ENCODE assay signal across 26 cellular contexts in the genomic region with DNA sequence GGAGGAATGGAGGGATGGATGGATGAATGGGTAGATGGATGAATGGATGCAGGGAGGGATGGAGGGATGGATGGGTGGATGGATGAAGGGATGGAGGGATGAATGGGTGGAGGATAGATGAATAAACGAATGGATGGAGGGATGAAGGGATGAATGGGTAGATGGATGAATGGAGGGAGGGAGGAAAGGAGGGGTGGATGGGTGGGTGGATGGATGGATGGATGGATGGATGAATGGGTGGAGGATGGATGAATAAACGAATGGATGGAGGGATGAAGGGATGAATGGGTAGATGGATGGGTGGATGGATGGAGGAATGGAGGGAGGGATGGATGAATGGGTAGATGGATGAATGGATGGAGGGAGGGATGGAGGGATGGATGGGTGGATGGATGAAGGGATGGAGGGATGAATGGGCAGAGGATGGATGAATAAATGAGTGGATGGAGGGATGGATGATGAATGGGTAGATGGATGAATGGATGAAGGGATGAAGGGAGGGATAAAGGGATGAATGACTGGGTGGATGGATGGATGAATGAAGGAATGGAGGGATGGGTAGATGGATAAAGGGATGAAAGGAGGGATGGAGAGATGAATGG.
"Had no signal": no experiment of that assay in that cellular context is flagged by ENCODE, and none has a peak within 500 bp of the region (broad histone marks: within the 10 kb centered on the region; RNA-seq: fewer than 3 reads in every experiment).

No MANE protein-coding gene starts in this region.

- H3K4me3 ChIP-seq: left lung, lung, mucosa of descending colon, ovary, prostate gland, skin epidermis, suprapubic skin, thoracic aorta, tibial artery, upper lobe of right lung had no signal

- DNase-seq: hippocampal formation; kidney glomerular epithelial cell; left colon; left lung; mesendoderm; midbrain; mucosa of descending colon; naive thymus-derived CD4-positive, alpha-beta T cell; ovary; retina; right cardiac atrium; stimulated activated CD4-positive, alpha-beta T cell treated with anti-CD3 and anti-CD28 coated beads, Interleukin-12 subunit alpha, Interleukin-12 subunit beta, amount 100 ng/mL, for 4 hours; stimulated activated CD4-positive, alpha-beta T cell treated with anti-CD3 and anti-CD28 coated beads, Interleukin-15, amount 100 ng/mL, for 24 hours; stimulated activated CD4-positive, alpha-beta T cell treated with anti-CD3 and anti-CD28 coated beads, Interleukin-2, amount 100 ng/mL, for 24 hours; stimulated activated CD4-positive, alpha-beta T cell treated with anti-CD3 and anti-CD28 coated beads, Interleukin-4, amount 100 ng/mL, for 1 hour; stimulated activated naive CD4-positive, alpha-beta T cell; tibial artery; upper lobe of right lung had no signal

- ATAC-seq: left colon; left lung; mucosa of descending colon; naive thymus-derived CD4-positive, alpha-beta T cell; natural killer cell treated with Interleukin-12 subunit alpha and Interleukin-12 subunit beta and Interleukin-15 and Interleukin-18, amount 100 ng/mL, for 72 hours; right cardiac atrium; sciatic nerve; upper lobe of right lung had no signal

- H3K27ac Mint-ChIP-seq: naive thymus-derived CD4-positive, alpha-beta T cell; stimulated activated naive CD8-positive, alpha-beta T cell treated with anti-CD3 and anti-CD28 coated beads, Interleukin-15, Interleukin-2, amounts not matched to agents 100 ng/mL and 50 ng/mL, for 24 hours had no signal

- H3K36me3 ChIP-seq: left lung, ovary, prostate gland, suprapubic skin, thoracic aorta, tibial artery, upper lobe of right lung had no signal

- H3K4me3 Mint-ChIP-seq: natural killer cell treated with Interleukin-12 subunit alpha and Interleukin-12 subunit beta and Interleukin-15 and Interleukin-18, amount 100 ng/mL, for 72 hours; stimulated activated naive CD8-positive, alpha-beta T cell treated with anti-CD3 and anti-CD28 coated beads, Interleukin-15, Interleukin-2, amounts not matched to agents 100 ng/mL and 50 ng/mL, for 24 hours had no signal

- H3K9me3 ChIP-seq: left lung, mucosa of descending colon, ovary, prostate gland, suprapubic skin, thoracic aorta, tibial artery, upper lobe of right lung had no signal

- H3K27me3 Mint-ChIP-seq: natural killer cell treated with Interleukin-12 subunit alpha and Interleukin-12 subunit beta and Interleukin-15 and Interleukin-18, amount 100 ng/mL, for 72 hours; stimulated activated naive CD8-positive, alpha-beta T cell treated with anti-CD3 and anti-CD28 coated beads, Interleukin-15, Interleukin-2, amounts not matched to agents 100 ng/mL and 50 ng/mL, for 24 hours had no signal

- H3K27ac ChIP-seq: left lung, ovary, prostate gland, skin epidermis, suprapubic skin, thoracic aorta, tibial artery, upper lobe of right lung had no signal

- H3K36me3 Mint-ChIP-seq: naive thymus-derived CD4-positive, alpha-beta T cell; natural killer cell treated with Interleukin-12 subunit alpha and Interleukin-12 subunit beta and Interleukin-15 and Interleukin-18, amount 100 ng/mL, for 72 hours had no signal

- H3K4me1 ChIP-seq: prostate gland had no signal
